ENCODE assay signal across 8 cellular contexts in the genomic region with DNA sequence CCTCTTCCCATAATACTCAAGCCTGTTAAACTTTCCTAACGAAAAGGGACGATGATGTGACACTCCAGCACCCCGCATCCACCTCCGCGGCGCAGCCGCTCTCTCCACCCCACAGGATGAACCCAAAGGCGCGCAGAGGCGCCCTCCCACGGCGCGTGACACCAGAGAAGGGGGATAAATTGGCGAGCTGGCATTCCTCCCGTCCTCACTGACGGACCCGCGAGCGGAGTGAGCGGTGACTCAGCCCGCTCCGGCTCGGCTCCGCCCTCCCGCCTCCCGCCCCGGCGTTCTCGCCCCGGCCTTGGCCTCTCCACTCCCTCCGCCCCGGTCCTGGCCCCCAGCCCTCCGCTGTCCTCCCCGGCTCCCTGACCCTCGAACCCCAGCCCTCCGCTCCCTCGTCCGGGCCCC. TPM values are rescaled to one million over a fixed set of nuclear protein-coding genes. Genes with fewer than 3 reads are reported as not detected.
A peak's percentile ranks its signal among the peaks of the same experiment; 100 is the strongest.
DNase-seq lines count a peak whose midpoint lies in the region; ATAC-seq and TF ChIP-seq lines count a peak whose summit lies in the region.

No MANE protein-coding gene starts in this region.

- no peak for TF ChIP-seq CTCF in CD8-positive, alpha-beta T cell (IDR thresholded peaks at IDR 0.05)

- POLR2A ChIA-PET in CD8-positive, alpha-beta T cell (lab: Charles Lee) = interaction anchor here (0.8 to 1.8 kb wide), 2 partner anchors 18 to 1969 kb away, joined by 3 to 5 read pairs; no protein-coding TSS in a partner anchor

- no peaks in the 10 kb centered on the region for H3K27me3 Mint-ChIP-seq in CD8-positive, alpha-beta T cell (ENCODE audit: low read depth)

- CTCF ChIA-PET in CD8-positive, alpha-beta T cell (lab: Charles Lee) = no interaction called here

- no peaks in the 10 kb centered on the region for H3K36me3 ChIP-seq in CD8-positive, alpha-beta T cell (ENCODE audit: insufficient read depth, low read length)
- H3K36me3 ChIP-seq in NT2/D1 (ENCODE audit: insufficient read depth, insufficient read length, low read length) = peaks cover 7% of the 10 kb centered on the region
- H3K36me3 ChIP-seq in esophagus (ENCODE audit: control insufficient read depth in 2 of 2, insufficient read depth in 2 of 2, low read length in 1 of 2) = peaks cover 0 to 4% of the 10 kb centered on the region in 2 donors
- no peaks in the 10 kb centered on the region for H3K36me3 ChIP-seq in muscle layer of duodenum (ENCODE audit: control insufficient read depth in 1 of 2, insufficient read depth in 2 of 2, low read length in 2 of 2)

- H3K9me3 ChIP-seq in CD8-positive, alpha-beta T cell (ENCODE audit: low read length) = no peaks in the 10 kb centered on the region
- 0 out of 2 replicates have a peak, but pooled peaks cover 6% of the 10 kb centered on the region for H3K9me3 ChIP-seq in NT2/D1 (ENCODE audit: insufficient read depth, low read length)
- H3K9me3 ChIP-seq in esophagus (ENCODE audit: control insufficient read depth in 2 of 2, insufficient read depth in 1 of 2, low read depth in 1 of 2, low read length in 1 of 2) = no peaks in the 10 kb centered on the region
- no peaks in the 10 kb centered on the region for H3K9me3 ChIP-seq in muscle layer of duodenum (ENCODE audit: control insufficient read depth in 1 of 2, low read length in 2 of 2)

- intact Hi-C loops in CD8-positive, alpha-beta T cell (cut with DNase I, micrococcal nuclease) = loop anchor here (5.0 to 10.0 kb wide), 5 partner anchors 105 to 1873 kb away; partner anchors contain the start of genes ANKRD10 (in 2 of the 2), ATP11A (in 1 of the 2), CUL4A (in 1 of the 2) and ING1 (in 1 of the 2)

- H3K27me3 ChIP-seq in CD8-positive, alpha-beta T cell (ENCODE audit: insufficient read depth, low read length) = no peaks in the 10 kb centered on the region
- H3K27me3 ChIP-seq in NT2/D1 (ENCODE audit: insufficient read depth, insufficient read length) (no peaks in the 10 kb centered on the region), esophagus (ENCODE audit: control insufficient read depth in 1 of 2, insufficient read depth in 2 of 2, low read length in 2 of 2) (no peaks in the 10 kb centered on the region), muscle layer of duodenum (ENCODE audit: low read depth, low read length) (no peaks in the 10 kb centered on the region)

- peak overlapping the region; percentile 94 for H3K9ac ChIP-seq in NT2/D1 (ENCODE audit: insufficient read length, low read depth)

- H3K4me3 Mint-ChIP-seq in CD8-positive, alpha-beta T cell = peak overlapping the region; percentile 96

- peak; percentile 70 for ATAC-seq in CD8-positive, alpha-beta T cell
- peak; percentile 45 for ATAC-seq in GM19351 (IDR thresholded peaks at IDR 0.05; ENCODE audit: unreplicated experiment)
- ATAC-seq in HG03520 (IDR thresholded peaks at IDR 0.05; ENCODE audit: unreplicated experiment) = peak; percentile 45

- H3K4me3 ChIP-seq in CD8-positive, alpha-beta T cell (ENCODE audit: low read depth, low read length) = peak overlapping the region; percentile 76
- peak overlapping the region; percentile 85 for H3K4me3 ChIP-seq in NT2/D1 (ENCODE audit: insufficient read length, low read depth)
- peak overlapping the region; percentile 79 to 99 for H3K4me3 ChIP-seq in esophagus (ENCODE audit: low read depth in 1 of 2, low read length in 2 of 2)
- peak overlapping the region; percentile 81 to 95 for H3K4me3 ChIP-seq in muscle layer of duodenum (ENCODE audit: low read depth in 1 of 2, low read length in 2 of 2)

- peak; percentile 9 to 72 (median 68) for DNase-seq in CD8-positive, alpha-beta T cell
- peak; percentile 35 for DNase-seq in NT2/D1 (ENCODE audit: low read depth, low spot score)
- peak; percentile 76 for DNase-seq in activated T-cell treated with anti-CD3 and anti-CD28 coated beads, Interleukin-2, amount 50 U/mL, for 1 hour
- DNase-seq in stimulated activated CD8-positive, alpha-beta memory T cell treated with anti-CD3 and anti-CD28 coated beads, Interleukin-7, amount 100 ng/mL, for 24 hours (ENCODE audit: low read depth) = peak; percentile 51

- peaks cover 2% of the 10 kb centered on the region for H3K36me3 Mint-ChIP-seq in CD8-positive, alpha-beta T cell

- peak overlapping the region; percentile 57 for H3K27ac ChIP-seq in CD8-positive, alpha-beta T cell (ENCODE audit: low read depth, low read length)
- H3K27ac ChIP-seq in esophagus (ENCODE audit: low read depth in 2 of 2, low read length in 1 of 2) (peak overlapping the region; percentile 96 to 98), muscle layer of duodenum (ENCODE audit: low read length) (peak overlapping the region; percentile 91)

- no peaks in the 10 kb centered on the region for H3K9me3 Mint-ChIP-seq in CD8-positive, alpha-beta T cell

- H3K4me1 ChIP-seq in CD8-positive, alpha-beta T cell (ENCODE audit: insufficient read depth, low read length) = peaks cover 18% of the 10 kb centered on the region
- H3K4me1 ChIP-seq in NT2/D1 (ENCODE audit: insufficient read depth, insufficient read length) (no peaks in the 10 kb centered on the region), esophagus (ENCODE audit: control insufficient read depth in 2 of 2, insufficient read depth in 2 of 2, low read length in 1 of 2) (peaks cover 0 to 2% of the 10 kb centered on the region in 2 donors), muscle layer of duodenum (ENCODE audit: control insufficient read depth in 1 of 2, insufficient read depth in 2 of 2, low read length in 2 of 2) (peaks cover 0 to 9% of the 10 kb centered on the region in 2 donors)

- H3K4me1 Mint-ChIP-seq in CD8-positive, alpha-beta T cell (ENCODE audit: low read depth) = peaks cover 43% of the 10 kb centered on the region

- WGBS in esophagus, 2 donors = 1 to 2% methylated on average over 36 to 38 of the region's 38 CpGs

- peak overlapping the region; percentile 89 for H3K27ac Mint-ChIP-seq in CD8-positive, alpha-beta T cell

RNA-seq across cellular contexts. Expression of gene TUBGCP3, which starts 0.6 kb away (rescaled TPM):
- total RNA-seq in CD8-positive, alpha-beta T cell = 10 to 100 TPM; 28.8 to 31.9 TPM
- polyA plus RNA-seq in esophagus = 10 to 100 TPM in 1 of 2 donors, 1 to 10 TPM in 1; 6.4 to 11.3 TPM

Comparison
In these comparisons a context has a peak if more than half of its experiments do, and no peak if none do; other contexts are left out.
1. Peak in every context shown above with its lines: DNase-seq, ATAC-seq, H3K4me3 ChIP-seq and H3K27ac ChIP-seq.